ENCODE assay signal across 8 cellular contexts in genomic region chr13:32587014-32587773, GRCh38. TPM values are rescaled to one million over a fixed set of nuclear protein-coding genes. Genes with fewer than 3 reads are reported as not detected.
DNase-seq lines count a peak whose midpoint lies in the region; ATAC-seq and TF ChIP-seq lines count a peak whose summit lies in the region.

No MANE protein-coding gene starts in this region.

- ATAC-seq in GM18517 (IDR thresholded peaks at IDR 0.05; ENCODE audit: unreplicated experiment): peak; percentile 33
- peak; percentile 29 for ATAC-seq in HG03066 (IDR thresholded peaks at IDR 0.05; ENCODE audit: low read depth, unreplicated experiment)

- H3K4me1 ChIP-seq in mononuclear cell (ENCODE audit: insufficient read depth, low read length): peaks cover 27% of the 10 kb centered on the region

- H3K4me3 ChIP-seq in epithelial cell of esophagus (ENCODE audit: low read length) (peak overlapping the region; percentile 81), mononuclear cell (ENCODE audit: low read length) (peak overlapping the region; percentile 91)

- H3K27me3 ChIP-seq in mononuclear cell (ENCODE audit: insufficient read depth, low read length): no peaks in the 10 kb centered on the region

- H3K9me3 ChIP-seq in mononuclear cell (ENCODE audit: low read depth, low read length): no peaks in the 10 kb centered on the region

- DNase-seq in ACHN (peak; percentile 58), NCI-H748 treated with DMSO at 0.1 percent for 48 hours (lab: John Stamatoyannopoulos, UW) (peak; percentile 69), epithelial cell of esophagus (ENCODE audit: low read depth) (peak; percentile 52)
- peak; percentile 60 for DNase-seq in activated CD8-positive, alpha-beta memory T cell treated with anti-CD3 and anti-CD28 coated beads, Interleukin-2, amount 50 U/mL, for 4 hours
- peak; percentile 9 to 27 for DNase-seq in stimulated activated CD8-positive, alpha-beta memory T cell treated with anti-CD3 and anti-CD28 coated beads, Interleukin-4, amount 100 ng/mL, for 1 hour (ENCODE audit: low read depth in 2 of 2, low spot score in 1 of 2)

- TF ChIP-seq CTCF in epithelial cell of esophagus (IDR thresholded peaks at IDR 0.05; ENCODE audit: insufficient read depth, low read depth, low read length, missing control alignments): no peak

- in situ Hi-C loops in ACHN (cut with HindIII; ENCODE audit: low pct_ligation_motif_present, low pct_unique_long_range_greater_than_20kb, low sequenced_read_pairs): no loop called here

RNA-seq across cellular contexts. Expression of gene PDS5B, which starts 0.9 kb away (rescaled TPM):
- total RNA-seq in mononuclear cell: 59.5 TPM

RNA-seq across cellular contexts. Expression of gene N4BP2L2, which starts 48.6 kb away (rescaled TPM):
- total RNA-seq in mononuclear cell: 220 TPM

Comparison
In these comparisons a context has a peak if more than half of its experiments do, and no peak if none do; other contexts are left out.
1. Peak in every context shown above with its lines: DNase-seq, ATAC-seq and H3K4me3 ChIP-seq.
2. DNase-seq: peak in every context shown above with its lines; median percentile 69 in NCI-H748 treated with DMSO at 0.1 percent for 48 hours; 60 in activated CD8-positive, alpha-beta memory T cell treated with anti-CD3 and anti-CD28 coated beads, Interleukin-2, amount 50 U/mL, for 4 hours; 58 in ACHN; 52 in epithelial cell of esophagus; 18 in stimulated activated CD8-positive, alpha-beta memory T cell treated with anti-CD3 and anti-CD28 coated beads, Interleukin-4, amount 100 ng/mL, for 1 hour.